In the genomic region with DNA sequence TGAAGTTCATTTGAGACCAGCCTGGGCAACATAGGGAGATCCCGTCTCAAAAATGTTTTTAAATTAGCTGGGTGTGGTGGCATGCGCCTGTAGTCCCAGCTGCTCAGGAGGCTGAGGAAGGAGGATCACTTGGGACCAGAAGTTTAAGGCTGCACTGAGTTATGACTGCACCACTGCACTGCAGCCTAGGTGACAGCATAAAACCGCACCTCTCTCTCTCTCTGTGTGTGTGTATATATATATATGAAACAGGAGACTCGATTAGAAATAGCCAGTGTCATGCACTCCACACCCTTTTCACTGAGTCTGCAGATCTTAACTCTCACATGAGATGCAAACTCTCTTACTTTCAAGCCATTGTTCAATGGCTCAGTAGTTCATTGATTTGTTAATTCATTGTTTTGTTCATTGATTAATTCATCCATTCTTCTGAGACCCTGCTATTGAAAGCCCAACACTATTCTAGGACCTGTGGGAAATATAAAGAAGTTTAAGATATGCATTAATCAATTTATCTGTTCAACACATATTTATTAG, we compare ENCODE assay signal across 10 cellular contexts. TPM values are rescaled to one million over a fixed set of nuclear protein-coding genes. Genes with fewer than 3 reads are reported as not detected.
DNase-seq lines count a peak whose midpoint lies in the region; ATAC-seq and TF ChIP-seq lines count a peak whose summit lies in the region.
"Had no signal": no experiment of that assay in that cellular context is flagged by ENCODE, and none has a peak within 500 bp of the region (broad histone marks: within the 10 kb centered on the region; RNA-seq: fewer than 3 reads in every experiment).

No MANE protein-coding gene starts in this region.

- POLR2A ChIA-PET in activated CD8-positive, alpha-beta T cell treated with anti-CD3 and anti-CD28 coated beads for 36 hours (lab: Charles Lee), result no interaction called here

- intact Hi-C loops in activated CD8-positive, alpha-beta T cell treated with anti-CD3 and anti-CD28 coated beads for 36 hours (cut with micrococcal nuclease), result no loop called here
- intact Hi-C loops in left cardiac atrium (cut with DNase I), result loop anchor here in 1 of 2 donors (10.0 kb wide), 2 partner anchors 185 to 265 kb away; a partner anchor contains a TSS

- no peak overlapping the region for H3K27ac Mint-ChIP-seq in activated CD8-positive, alpha-beta T cell treated with anti-CD3 and anti-CD28 coated beads for 36 hours
- H3K27ac Mint-ChIP-seq: T-helper 2 cell treated with Interferon-gamma antibody and Interleukin-4, amounts not matched to agents 5 μg/mL and 100 μg/mL, for 36 hours had no signal

- ATAC-seq in GM18868 (IDR thresholded peaks at IDR 0.05; ENCODE audit: unreplicated experiment), result peak; percentile 60
- peak; percentile 31 for ATAC-seq in GM21526 (IDR thresholded peaks at IDR 0.05; ENCODE audit: low FRiP score, unreplicated experiment)
- peak; percentile 59 for ATAC-seq in HG03095 (IDR thresholded peaks at IDR 0.05; ENCODE audit: unreplicated experiment)
- ATAC-seq in activated CD8-positive, alpha-beta T cell treated with anti-CD3 and anti-CD28 coated beads for 36 hours, result peak; percentile 38
- no peak for ATAC-seq in left cardiac atrium

- no peak for TF ChIP-seq CTCF in activated CD8-positive, alpha-beta T cell treated with anti-CD3 and anti-CD28 coated beads for 36 hours (IDR thresholded peaks at IDR 0.05)

- CTCF ChIA-PET in activated CD8-positive, alpha-beta T cell treated with anti-CD3 and anti-CD28 coated beads for 36 hours (lab: Charles Lee), result interaction anchor here (3.0 kb wide), 1 partner anchor 277 kb away, joined by 16 read pairs; no protein-coding TSS in a partner anchor

- no peak overlapping the region for H3K4me3 Mint-ChIP-seq in activated CD8-positive, alpha-beta T cell treated with anti-CD3 and anti-CD28 coated beads for 36 hours
- H3K4me3 Mint-ChIP-seq: T-helper 2 cell treated with Interferon-gamma antibody and Interleukin-4, amounts not matched to agents 5 μg/mL and 100 μg/mL, for 36 hours had no signal

- H3K4me1 Mint-ChIP-seq in activated CD8-positive, alpha-beta T cell treated with anti-CD3 and anti-CD28 coated beads for 36 hours (ENCODE audit: low read depth), result peaks cover 17% of the 10 kb centered on the region

- H3K9me3 Mint-ChIP-seq in activated CD8-positive, alpha-beta T cell treated with anti-CD3 and anti-CD28 coated beads for 36 hours, result no peaks in the 10 kb centered on the region
- H3K9me3 Mint-ChIP-seq: T-helper 2 cell treated with Interferon-gamma antibody and Interleukin-4, amounts not matched to agents 5 μg/mL and 100 μg/mL, for 36 hours had no signal

- no peak for DNase-seq in activated CD8-positive, alpha-beta T cell treated with anti-CD3 and anti-CD28 coated beads for 36 hours
- DNase-seq in SK-N-DZ (ENCODE audit: low spot score) (no peak), kidney glomerular epithelial cell (lab: John Stamatoyannopoulos, UW) (no peak), amygdala (lab: John Stamatoyannopoulos, UW) (no peak), left cardiac atrium (no peak)
- DNase-seq: lower lobe of right lung had no signal

- no peaks in the 10 kb centered on the region for H3K27me3 Mint-ChIP-seq in activated CD8-positive, alpha-beta T cell treated with anti-CD3 and anti-CD28 coated beads for 36 hours

- H3K36me3 Mint-ChIP-seq in activated CD8-positive, alpha-beta T cell treated with anti-CD3 and anti-CD28 coated beads for 36 hours (ENCODE audit: low read depth), result peaks cover 9% of the 10 kb centered on the region

RNA-seq across cellular contexts. Expression of a gene that starts 52.4 kb away (rescaled TPM):
- total RNA-seq in activated CD8-positive, alpha-beta T cell treated with anti-CD3 and anti-CD28 coated beads for 36 hours, result 10 to 100 TPM; 36.7 to 38.9 TPM
- 70.5 and 85.4 TPM in 2 replicates for polyA plus RNA-seq in SK-N-DZ (2014; cell fraction: cytosol; rRNA removed)
- 14.9 and 17.6 TPM in 2 replicates for polyA plus RNA-seq in SK-N-DZ (2014; cell fraction: nucleus; rRNA removed)
- 10 to 100 TPM; 39.2 to 44.2 TPM for total RNA-seq in left cardiac atrium

Comparison
In these comparisons a context has a peak if more than half of its experiments do, and no peak if none do; other contexts are left out.
1. ATAC-seq: peak in GM18868 (single experiment), GM21526 (single experiment), HG03095 (single experiment) and activated CD8-positive, alpha-beta T cell treated with anti-CD3 and anti-CD28 coated beads for 36 hours (single experiment); none in left cardiac atrium (0 of 2).